Comparison of ENCODE assay signal across 1 cellular context in the genomic region with DNA sequence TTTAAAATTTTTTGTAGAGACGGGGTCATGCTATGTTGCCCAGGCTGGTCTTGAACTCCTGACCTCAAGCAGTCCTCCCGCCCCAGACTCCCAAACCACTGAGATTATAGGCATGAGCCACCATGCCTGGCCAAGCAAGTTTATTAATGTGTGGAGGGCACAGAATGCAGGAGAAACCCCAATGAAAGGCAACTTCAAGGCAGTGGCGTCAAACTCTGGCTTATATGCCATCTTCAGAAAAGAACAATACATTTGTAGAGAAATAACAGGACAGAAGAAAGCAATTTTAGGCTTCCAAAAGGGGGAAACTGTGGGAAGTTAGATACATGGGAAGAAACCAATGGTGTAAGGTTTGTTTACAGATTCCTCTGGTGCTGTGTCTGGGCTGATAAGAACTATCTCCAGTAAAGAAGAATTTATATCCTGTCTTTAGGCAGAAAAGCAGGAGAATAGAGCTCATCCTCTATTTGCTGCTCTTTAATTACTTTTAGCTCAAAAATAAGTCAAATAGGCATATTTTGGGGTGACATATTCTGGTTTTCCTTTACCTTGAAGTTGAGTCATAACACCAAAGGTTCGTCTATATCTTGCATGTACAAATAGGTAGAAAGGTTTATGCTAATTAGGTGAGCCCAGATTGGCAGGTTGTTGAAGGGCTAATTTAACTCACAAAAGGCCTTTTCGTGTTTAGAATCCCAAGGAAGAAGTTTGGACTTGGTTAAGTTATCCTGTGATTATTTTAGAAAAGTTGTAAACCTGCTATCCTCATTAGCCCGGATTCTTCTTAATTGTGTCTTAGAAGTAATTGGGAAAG.
TF ChIP-seq lines count a peak whose summit lies in the region.

No MANE protein-coding gene starts in this region.

TF ChIP-seq in K562, 482 proteins besides CTCF, POLR2A, EP300 and RAD21 (continued from another document):
- TF ChIP-seq, protein P1, sequence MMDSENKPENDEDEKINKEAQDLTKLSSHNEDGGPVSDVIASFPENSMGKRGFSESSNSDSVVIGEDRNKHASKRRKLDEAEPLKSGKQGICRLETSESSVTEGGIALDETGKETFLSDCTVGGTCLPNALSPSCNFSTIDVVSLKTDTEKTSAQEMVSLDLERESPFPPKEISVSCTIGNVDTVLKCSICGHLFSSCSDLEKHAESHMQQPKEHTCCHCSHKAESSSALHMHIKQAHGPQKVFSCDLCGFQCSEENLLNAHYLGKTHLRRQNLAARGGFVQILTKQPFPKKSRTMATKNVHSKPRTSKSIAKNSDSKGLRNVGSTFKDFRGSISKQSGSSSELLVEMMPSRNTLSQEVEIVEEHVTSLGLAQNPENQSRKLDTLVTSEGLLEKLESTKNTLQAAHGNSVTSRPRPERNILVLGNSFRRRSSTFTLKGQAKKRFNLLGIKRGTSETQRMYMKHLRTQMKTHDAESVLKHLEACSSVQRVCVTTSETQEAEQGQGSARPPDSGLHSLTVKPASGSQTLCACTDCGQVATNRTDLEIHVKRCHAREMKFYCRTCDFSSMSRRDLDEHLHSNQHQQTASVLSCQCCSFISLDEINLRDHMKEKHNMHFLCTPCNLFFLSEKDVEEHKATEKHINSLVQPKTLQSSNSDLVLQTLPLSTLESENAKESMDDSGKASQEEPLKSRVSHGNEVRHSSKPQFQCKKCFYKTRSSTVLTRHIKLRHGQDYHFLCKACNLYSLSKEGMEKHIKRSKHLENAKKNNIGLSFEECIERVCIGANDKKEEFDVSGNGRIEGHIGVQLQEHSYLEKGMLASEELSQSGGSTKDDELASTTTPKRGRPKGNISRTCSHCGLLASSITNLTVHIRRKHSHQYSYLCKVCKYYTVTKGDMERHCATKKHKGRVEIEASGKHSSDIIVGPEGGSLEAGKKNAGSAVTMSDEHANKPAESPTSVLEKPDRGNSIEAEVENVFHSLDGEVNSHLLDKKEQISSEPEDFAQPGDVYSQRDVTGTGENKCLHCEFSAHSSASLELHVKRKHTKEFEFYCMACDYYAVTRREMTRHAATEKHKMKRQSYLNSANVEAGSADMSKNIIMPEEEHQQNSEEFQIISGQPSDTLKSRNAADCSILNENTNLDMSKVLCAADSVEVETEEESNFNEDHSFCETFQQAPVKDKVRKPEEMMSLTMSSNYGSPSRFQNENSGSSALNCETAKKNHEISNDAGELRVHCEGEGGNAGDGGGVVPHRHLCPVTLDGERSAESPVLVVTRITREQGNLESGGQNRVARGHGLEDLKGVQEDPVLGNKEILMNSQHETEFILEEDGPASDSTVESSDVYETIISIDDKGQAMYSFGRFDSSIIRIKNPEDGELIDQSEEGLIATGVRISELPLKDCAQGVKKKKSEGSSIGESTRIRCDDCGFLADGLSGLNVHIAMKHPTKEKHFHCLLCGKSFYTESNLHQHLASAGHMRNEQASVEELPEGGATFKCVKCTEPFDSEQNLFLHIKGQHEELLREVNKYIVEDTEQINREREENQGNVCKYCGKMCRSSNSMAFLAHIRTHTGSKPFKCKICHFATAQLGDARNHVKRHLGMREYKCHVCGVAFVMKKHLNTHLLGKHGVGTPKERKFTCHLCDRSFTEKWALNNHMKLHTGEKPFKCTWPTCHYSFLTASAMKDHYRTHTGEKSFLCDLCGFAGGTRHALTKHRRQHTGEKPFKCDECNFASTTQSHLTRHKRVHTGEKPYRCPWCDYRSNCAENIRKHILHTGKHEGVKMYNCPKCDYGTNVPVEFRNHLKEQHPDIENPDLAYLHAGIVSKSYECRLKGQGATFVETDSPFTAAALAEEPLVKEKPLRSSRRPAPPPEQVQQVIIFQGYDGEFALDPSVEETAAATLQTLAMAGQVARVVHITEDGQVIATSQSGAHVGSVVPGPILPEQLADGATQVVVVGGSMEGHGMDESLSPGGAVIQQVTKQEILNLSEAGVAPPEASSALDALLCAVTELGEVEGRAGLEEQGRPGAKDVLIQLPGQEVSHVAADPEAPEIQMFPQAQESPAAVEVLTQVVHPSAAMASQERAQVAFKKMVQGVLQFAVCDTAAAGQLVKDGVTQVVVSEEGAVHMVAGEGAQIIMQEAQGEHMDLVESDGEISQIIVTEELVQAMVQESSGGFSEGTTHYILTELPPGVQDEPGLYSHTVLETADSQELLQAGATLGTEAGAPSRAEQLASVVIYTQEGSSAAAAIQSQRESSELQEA (IDR thresholded peaks at IDR 0.05; ENCODE audit: low read depth): no peak
- TF ChIP-seq, protein P2, sequence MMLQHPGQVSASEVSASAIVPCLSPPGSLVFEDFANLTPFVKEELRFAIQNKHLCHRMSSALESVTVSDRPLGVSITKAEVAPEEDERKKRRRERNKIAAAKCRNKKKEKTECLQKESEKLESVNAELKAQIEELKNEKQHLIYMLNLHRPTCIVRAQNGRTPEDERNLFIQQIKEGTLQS (IDR thresholded peaks at IDR 0.05): peak; percentile 47
- TF ChIP-seq, protein P2 (CRISPR knock-in tag; conservative IDR thresholded peaks at IDR 0.05): no peak
- no peak for TF ChIP-seq CHD2 (IDR thresholded peaks at IDR 0.05; ENCODE audit: low read depth, low read length)
- TF ChIP-seq ZNF766 (CRISPR knock-in tag; conservative IDR thresholded peaks at IDR 0.05): 0 out of 2 replicates have a peak, but pooled peaks have one; percentile 9
- no peak for TF ChIP-seq ELF2 (CRISPR knock-in tag; IDR thresholded peaks at IDR 0.05)
- TF ChIP-seq ZNF77 (CRISPR knock-in tag; IDR thresholded peaks at IDR 0.05): no peak
